Comparison of ENCODE assay signal across 8 cellular contexts in genomic region chr2:150485871-150486538, GRCh38. TPM values are rescaled to one million over a fixed set of nuclear protein-coding genes. Genes with fewer than 3 reads are reported as not detected.
A peak's percentile ranks its signal among the peaks of the same experiment; 100 is the strongest.
DNase-seq lines count a peak whose midpoint lies in the region; ATAC-seq and TF ChIP-seq lines count a peak whose summit lies in the region.

No MANE protein-coding gene starts in this region.

- H3K79me2 ChIP-seq in Karpas-422 (ENCODE audit: low read length): no peaks in the 10 kb centered on the region

- H3K27me3 ChIP-seq in spleen (replicated peaks in 1 of 7) (peaks cover 0 to 60% (median 27%) of the 10 kb centered on the region in 7 donors), Karpas-422 (ENCODE audit: low read length) (no peaks in the 10 kb centered on the region)

- H3K9me3 ChIP-seq in spleen: no peaks in the 10 kb centered on the region
- no peaks in the 10 kb centered on the region; the same call in 1 of the 2 replicates for H3K9me3 ChIP-seq in Karpas-422 (ENCODE audit: low read length)

- peak overlapping the region; percentile 34 to 70 (median 44) for H3K4me3 ChIP-seq in spleen
- H3K4me3 ChIP-seq in Karpas-422 (ENCODE audit: low read length): no peak overlapping the region

- intact Hi-C loops in spleen (cut with DNase I; ENCODE audit: low total_unique reads): loop anchor here (5.0 kb wide), 1 partner anchor 889 kb away; no protein-coding TSS in a partner anchor

- no peak for TF ChIP-seq POLR2A in spleen (IDR thresholded peaks at IDR 0.05)

- in situ Hi-C loops in GM13976 (cut with MboI; ENCODE audit: low sequenced_read_pairs, unreplicated experiment): loop anchor here (10.0 kb wide), 1 partner anchor 891 kb away; no protein-coding TSS in a partner anchor
- in situ Hi-C loops in T47D (cut with HindIII; ENCODE audit: low pct_unique_long_range_greater_than_20kb, low sequenced_read_pairs): no loop called here

- H3K36me3 ChIP-seq in spleen (no peaks in the 10 kb centered on the region), Karpas-422 (ENCODE audit: insufficient read depth, low read length) (no peaks in the 10 kb centered on the region)

- H3K9ac ChIP-seq in Karpas-422 (ENCODE audit: low read length): no peak overlapping the region

- H3K27ac ChIP-seq in spleen (peak overlapping the region; percentile 51 to 83 (median 79)), Karpas-422 (ENCODE audit: low read length) (no peak overlapping the region)

- H4K20me1 ChIP-seq in Karpas-422 (ENCODE audit: insufficient read depth, low read depth, low read length): no peaks in the 10 kb centered on the region

- DNase-seq in GM13976 (ENCODE audit: low spot score) (peak; percentile 34), NCI-H2227 (lab: John Stamatoyannopoulos, UW; ENCODE audit: unreplicated experiment) (peak; percentile 85), T47D (ENCODE audit: low read depth in 1 of 2, low spot score in 1 of 2) (peak; percentile 39 to 77), iris pigment epithelial cell (ENCODE audit: low read depth) (peak; percentile 87), spleen (peak; percentile 74), Karpas-422 (no peak)

- ATAC-seq in HG02981 (IDR thresholded peaks at IDR 0.05; ENCODE audit: unreplicated experiment) (no peak), GM18861 (IDR thresholded peaks at IDR 0.05; ENCODE audit: unreplicated experiment) (no peak)

- H3K4me1 ChIP-seq in spleen (peaks cover 0 to 28% (median 19%) of the 10 kb centered on the region in 6 donors), Karpas-422 (ENCODE audit: low read length) (no peaks in the 10 kb centered on the region)

- no peak overlapping the region for H3K4me2 ChIP-seq in Karpas-422 (ENCODE audit: low read depth, low read length, poor library complexity, severe bottlenecking)

- TF ChIP-seq CTCF in GM13976 (IDR thresholded peaks at IDR 0.05; ENCODE audit: borderline replicate concordance, control extremely low read depth, extremely low read depth, insufficient read depth, missing control alignments) (no peak), spleen (IDR thresholded peaks at IDR 0.05 in 8 of 11, conservative IDR thresholded peaks at IDR 0.05 in 3 of 11) (no peak)

- no peaks in the 10 kb centered on the region; the same call in 1 of the 2 replicates for H3K9me2 ChIP-seq in Karpas-422 (replicated peaks; ENCODE audit: insufficient read depth, low read length)

- H2AFZ ChIP-seq in Karpas-422 (ENCODE audit: low read length): no peak overlapping the region

- 2 to 4% (median 3%) methylated on average over 37 to 62 of the region's 62 CpGs for WGBS in spleen, 5 donors

RNA-seq across cellular contexts. Expression of gene RND3, which starts 1.5 kb away (rescaled TPM):
- 10 to 100 TPM; 54.1 to 97.0 (median 62.2) TPM for total RNA-seq in spleen
- 10 to 100 TPM; 10.3 to 17.1 (median 10.6) TPM for polyA plus RNA-seq in spleen
- not detected in 2 replicates for total RNA-seq in Karpas-422 (2014; rRNA removed; shearing (Covaris generic); ENCODE audit: low replicate concordance)

Comparison
In these comparisons a context has a peak if more than half of its experiments do, and no peak if none do; other contexts are left out.
1. RNA of gene RND3, which starts 1.5 kb away (total RNA-seq): 54.1 to 97.0 TPM in spleen; not detected in Karpas-422; every median in the first group is over 10 times any median in the second.